Comparison of ENCODE assay signal across 10 cellular contexts in the genomic region with DNA sequence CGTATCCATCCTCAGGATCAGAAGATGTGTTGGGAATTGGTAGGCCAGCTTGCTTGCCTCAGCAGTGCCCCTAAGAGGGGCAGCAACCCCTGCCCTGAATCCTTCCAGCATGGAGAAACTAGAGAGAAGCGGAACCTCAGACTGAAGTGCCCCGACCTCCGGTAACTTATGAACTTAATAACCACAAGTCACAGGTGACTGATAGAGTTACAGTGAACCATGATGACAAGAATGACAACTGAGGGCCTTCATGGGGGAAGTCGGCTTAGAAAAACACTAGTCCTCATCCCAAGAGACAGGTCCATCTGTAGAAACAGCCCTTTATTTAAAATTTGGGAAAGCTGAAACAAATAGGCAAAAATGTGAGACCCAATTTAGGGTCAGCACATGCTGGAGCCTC.
"Had no signal": no experiment of that assay in that cellular context is flagged by ENCODE, and none has a peak within 500 bp of the region (broad histone marks: within the 10 kb centered on the region; RNA-seq: fewer than 3 reads in every experiment).

No MANE protein-coding gene starts in this region.

- H3K27ac ChIP-seq: HL-60 had no signal

- ATAC-seq: GM23338, HCT116, HepG2 had no signal

- H3K4me2 ChIP-seq: GM23338 had no signal

- H3K4me1 ChIP-seq: HAP-1 had no signal

- H3K4me3 ChIP-seq: GM23338, HAP-1 had no signal

- H3K9me3 ChIP-seq: HAP-1 had no signal

- DNase-seq: HFFc6, KBM-7 had no signal

- FAIRE-seq: H1, H54, HepG2 had no signal

- H3K27ac Mint-ChIP-seq: GM23338, HFFc6, IgD-negative memory B cell had no signal

- H2AFZ ChIP-seq: GM23338 had no signal

- H3K4me3 Mint-ChIP-seq: GM23338, HFFc6 had no signal

- H3K9me3 Mint-ChIP-seq: GM23338 had no signal

- H3K4me1 Mint-ChIP-seq: GM23338 had no signal
